8 cellular contexts compared by ENCODE assay signal in the genomic region with DNA sequence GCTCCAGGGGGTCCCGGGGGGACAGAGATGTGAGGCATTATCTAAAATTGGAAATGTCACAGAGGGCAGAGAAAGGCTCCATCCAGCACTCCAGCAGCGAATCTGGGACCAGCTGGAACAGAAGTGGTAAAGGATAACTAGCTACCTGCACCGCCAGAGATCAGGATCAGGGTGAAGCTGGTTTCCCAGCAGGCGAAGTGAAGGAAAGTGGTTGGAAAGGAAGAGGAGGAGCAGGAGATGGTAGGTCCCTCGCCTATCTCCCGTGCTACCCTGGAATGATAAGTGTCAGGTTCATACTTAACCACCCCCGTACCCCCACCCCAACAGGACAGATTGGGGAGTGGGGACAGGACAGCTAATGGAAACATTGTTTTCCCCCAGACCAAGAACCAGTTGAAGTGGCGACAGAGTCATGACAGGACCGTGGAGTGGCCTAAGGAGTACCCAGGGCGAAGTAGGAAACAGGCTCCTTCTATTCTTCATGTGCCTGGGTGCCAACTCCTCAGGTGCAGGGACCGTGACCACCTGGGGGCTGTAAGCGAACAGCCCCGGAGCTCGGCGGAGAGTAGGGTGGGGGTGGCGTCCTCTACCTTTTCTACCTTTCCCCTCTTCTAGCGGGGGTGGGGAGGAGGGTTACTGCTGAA. TPM values are rescaled to one million over a fixed set of nuclear protein-coding genes. Genes with fewer than 3 reads are reported as not detected.
A peak's percentile ranks its signal among the peaks of the same experiment; 100 is the strongest.
DNase-seq lines count a peak whose midpoint lies in the region; ATAC-seq lines count a peak whose summit lies in the region.

No MANE protein-coding gene starts in this region.

- H3K9me3 ChIP-seq in CD8-positive, alpha-beta memory T cell (ENCODE audit: low read length): no peaks in the 10 kb centered on the region
- H3K9me3 ChIP-seq in MG63: no peaks in the 10 kb centered on the region
- no peaks in the 10 kb centered on the region for H3K9me3 ChIP-seq in effector memory CD4-positive, alpha-beta T cell (ENCODE audit: control insufficient read depth, low read length)

- peak overlapping the region; percentile 98 for H3K4me3 ChIP-seq in CD8-positive, alpha-beta memory T cell (ENCODE audit: low read length)
- peak overlapping the region; percentile 91 for H3K4me3 ChIP-seq in MG63
- peak overlapping the region; percentile 97 for H3K4me3 ChIP-seq in effector memory CD4-positive, alpha-beta T cell (ENCODE audit: insufficient read depth, low read depth, low read length, poor library complexity, severe bottlenecking)

- no peak for DNase-seq in CD8-positive, alpha-beta memory T cell
- DNase-seq in MG63 (no peak), globus pallidus (ENCODE audit: low spot score) (no peak), NCI-H69 (lab: John Stamatoyannopoulos, UW) (no peak), LoVo (ENCODE audit: low spot score) (no peak)
- DNase-seq in effector memory CD4-positive, alpha-beta T cell: no peak
- DNase-seq in natural killer cell treated with Interleukin-12 subunit alpha and Interleukin-12 subunit beta and Interleukin-15 and Interleukin-18, amount 100 ng/mL, for 72 hours (ENCODE audit: low spot score): no peak

- peaks cover 0 to 5% of the 10 kb centered on the region in 2 donors for H3K27me3 Mint-ChIP-seq in CD8-positive, alpha-beta memory T cell
- no peaks in the 10 kb centered on the region for H3K27me3 Mint-ChIP-seq in natural killer cell treated with Interleukin-12 subunit alpha and Interleukin-12 subunit beta and Interleukin-15 and Interleukin-18, amount 100 ng/mL, for 72 hours

- CTCF ChIA-PET in CD8-positive, alpha-beta memory T cell (lab: Charles Lee): interaction anchor here (1.0 to 3.3 kb wide), 8 partner anchors 10 to 213 kb away, joined by 3 to 17 read pairs (median 4); partner anchors contain the start of genes PPOX, TOMM40L and UFC1

- no peaks in the 10 kb centered on the region for H3K9me3 Mint-ChIP-seq in CD8-positive, alpha-beta memory T cell
- H3K9me3 Mint-ChIP-seq in natural killer cell treated with Interleukin-12 subunit alpha and Interleukin-12 subunit beta and Interleukin-15 and Interleukin-18, amount 100 ng/mL, for 72 hours: no peaks in the 10 kb centered on the region

- H3K4me1 ChIP-seq in CD8-positive, alpha-beta memory T cell (ENCODE audit: insufficient read depth, low read length): peaks cover 40% of the 10 kb centered on the region
- H3K4me1 ChIP-seq in effector memory CD4-positive, alpha-beta T cell (ENCODE audit: control insufficient read depth, insufficient read depth, low read length, poor library complexity, severe bottlenecking): peaks cover 28% of the 10 kb centered on the region

- ATAC-seq in natural killer cell treated with Interleukin-12 subunit alpha and Interleukin-12 subunit beta and Interleukin-15 and Interleukin-18, amount 100 ng/mL, for 72 hours: peak in 1 of 2 donors; percentile 1
- ATAC-seq in HG03442 (IDR thresholded peaks at IDR 0.05; ENCODE audit: unreplicated experiment): no peak

- H3K36me3 ChIP-seq in CD8-positive, alpha-beta memory T cell (ENCODE audit: insufficient read depth, low read length): peaks cover 35% of the 10 kb centered on the region
- H3K36me3 ChIP-seq in MG63: peaks cover 37% of the 10 kb centered on the region
- H3K36me3 ChIP-seq in effector memory CD4-positive, alpha-beta T cell (ENCODE audit: control insufficient read depth, insufficient read depth, low read length): peaks cover 36% of the 10 kb centered on the region

- POLR2A ChIA-PET in CD8-positive, alpha-beta memory T cell (lab: Charles Lee): interaction anchor here (1.0 to 2.1 kb wide), 5 partner anchors 9 to 49 kb away, joined by 3 to 15 read pairs (median 5); partner anchors contain the start of genes NDUFS2, PPOX, TOMM40L and UFC1

- no peaks in the 10 kb centered on the region for H3K27me3 ChIP-seq in CD8-positive, alpha-beta memory T cell (ENCODE audit: insufficient read depth, low read length, poor library complexity, severe bottlenecking)
- no peaks in the 10 kb centered on the region for H3K27me3 ChIP-seq in MG63
- no peaks in the 10 kb centered on the region for H3K27me3 ChIP-seq in effector memory CD4-positive, alpha-beta T cell (replicated peaks; ENCODE audit: control insufficient read depth, insufficient read depth, low read length, poor library complexity, severe bottlenecking)

- H3K4me3 Mint-ChIP-seq in CD8-positive, alpha-beta memory T cell: peak overlapping the region; percentile 95 to 100 (median 100)
- peak overlapping the region; percentile 99 for H3K4me3 Mint-ChIP-seq in natural killer cell treated with Interleukin-12 subunit alpha and Interleukin-12 subunit beta and Interleukin-15 and Interleukin-18, amount 100 ng/mL, for 72 hours

- peaks cover 62 to 85% (median 80%) of the 10 kb centered on the region in 3 donors for H3K4me1 Mint-ChIP-seq in CD8-positive, alpha-beta memory T cell
- H3K4me1 Mint-ChIP-seq in natural killer cell treated with Interleukin-12 subunit alpha and Interleukin-12 subunit beta and Interleukin-15 and Interleukin-18, amount 100 ng/mL, for 72 hours (ENCODE audit: low read depth in 2 of 2): peaks cover 54 to 70% of the 10 kb centered on the region in 2 donors

- H3K27ac Mint-ChIP-seq in CD8-positive, alpha-beta memory T cell: peak overlapping the region; percentile 93 to 100 (median 99)
- H3K27ac Mint-ChIP-seq in natural killer cell treated with Interleukin-12 subunit alpha and Interleukin-12 subunit beta and Interleukin-15 and Interleukin-18, amount 100 ng/mL, for 72 hours: peak overlapping the region; percentile 85 to 96

- H3K36me3 Mint-ChIP-seq in CD8-positive, alpha-beta memory T cell: peaks cover 0 to 57% (median 13%) of the 10 kb centered on the region in 3 donors
- H3K36me3 Mint-ChIP-seq in natural killer cell treated with Interleukin-12 subunit alpha and Interleukin-12 subunit beta and Interleukin-15 and Interleukin-18, amount 100 ng/mL, for 72 hours: peaks cover 27% of the 10 kb centered on the region

- H3K27ac ChIP-seq in CD8-positive, alpha-beta memory T cell (ENCODE audit: low read depth, low read length): peak overlapping the region; percentile 89
- H3K27ac ChIP-seq in effector memory CD4-positive, alpha-beta T cell (ENCODE audit: insufficient read depth, low read length, poor library complexity, severe bottlenecking): peak overlapping the region; percentile 94

RNA-seq across cellular contexts. Expression of gene B4GALT3, which starts 0.7 kb away (rescaled TPM):
- 10 to 100 TPM; 59.4 to 60.9 TPM for total RNA-seq in CD8-positive, alpha-beta memory T cell
- 58.9 TPM for polyA plus RNA-seq in CD8-positive, alpha-beta memory T cell
- 20.5 and 25.7 TPM in 2 replicates for total RNA-seq in MG63 (2014; rRNA removed; shearing (Covaris generic); ENCODE audit: low replicate concordance)
- total RNA-seq in natural killer cell treated with Interleukin-12 subunit alpha and Interleukin-12 subunit beta and Interleukin-15 and Interleukin-18, amount 100 ng/mL, for 72 hours: 10 to 100 TPM; 61.7 to 75.0 TPM

RNA-seq across cellular contexts. Expression of gene PPOX, which starts 10.4 kb away (rescaled TPM):
- total RNA-seq in CD8-positive, alpha-beta memory T cell: 10 to 100 TPM; 24.4 to 31.3 TPM
- polyA plus RNA-seq in CD8-positive, alpha-beta memory T cell: 17.6 TPM
- total RNA-seq in MG63 (2014; rRNA removed; shearing (Covaris generic); ENCODE audit: low replicate concordance): 7.9 and 40.3 TPM in 2 replicates
- total RNA-seq in natural killer cell treated with Interleukin-12 subunit alpha and Interleukin-12 subunit beta and Interleukin-15 and Interleukin-18, amount 100 ng/mL, for 72 hours: 10 to 100 TPM; 25.7 to 30.3 TPM

RNA-seq across cellular contexts. Expression of gene USP21, which starts 17.3 kb away (rescaled TPM):
- 10 to 100 TPM; 26.1 to 27.4 TPM for total RNA-seq in CD8-positive, alpha-beta memory T cell
- polyA plus RNA-seq in CD8-positive, alpha-beta memory T cell: 28.3 TPM
- 3.5 and 4.2 TPM in 2 replicates for total RNA-seq in MG63 (2014; rRNA removed; shearing (Covaris generic); ENCODE audit: low replicate concordance)
- 10 to 100 TPM; 21.2 to 29.0 TPM for total RNA-seq in natural killer cell treated with Interleukin-12 subunit alpha and Interleukin-12 subunit beta and Interleukin-15 and Interleukin-18, amount 100 ng/mL, for 72 hours

RNA-seq across cellular contexts. Expression of gene ADAMTS4, which starts 22.3 kb away (rescaled TPM):
- under 1 TPM; 0.37 to 0.58 TPM for total RNA-seq in CD8-positive, alpha-beta memory T cell
- polyA plus RNA-seq in CD8-positive, alpha-beta memory T cell: 0.17 TPM
- 3.6 and 5.2 TPM in 2 replicates for total RNA-seq in MG63 (2014; rRNA removed; shearing (Covaris generic); ENCODE audit: low replicate concordance)
- total RNA-seq in natural killer cell treated with Interleukin-12 subunit alpha and Interleukin-12 subunit beta and Interleukin-15 and Interleukin-18, amount 100 ng/mL, for 72 hours: under 1 TPM; 0.43 to 0.89 TPM

RNA-seq across cellular contexts. Expression of gene UFC1, which starts 22.8 kb away (rescaled TPM):
- 100 to 1,000 TPM; 109 to 118 TPM for total RNA-seq in CD8-positive, alpha-beta memory T cell
- polyA plus RNA-seq in CD8-positive, alpha-beta memory T cell: 174 TPM
- total RNA-seq in MG63 (2014; rRNA removed; shearing (Covaris generic); ENCODE audit: low replicate concordance): 118 and 178 TPM in 2 replicates
- total RNA-seq in natural killer cell treated with Interleukin-12 subunit alpha and Interleukin-12 subunit beta and Interleukin-15 and Interleukin-18, amount 100 ng/mL, for 72 hours: 100 to 1,000 TPM; 100 to 114 TPM
